In genomic region chr19:3154957-3155736, GRCh38 we compare ENCODE assay signal across 9 cellular contexts. TPM values are rescaled to one million over a fixed set of nuclear protein-coding genes. Genes with fewer than 3 reads are reported as not detected.
DNase-seq lines count a peak whose midpoint lies in the region; ATAC-seq, FAIRE-seq and TF ChIP-seq lines count a peak whose summit lies in the region.
"Had no signal": no experiment of that assay in that cellular context is flagged by ENCODE, and none has a peak within 500 bp of the region (broad histone marks: within the 10 kb centered on the region; RNA-seq: fewer than 3 reads in every experiment).

No MANE protein-coding gene starts in this region.

- 0 out of 5 replicates have a peak, but pooled peaks of 1 of the 2 experiments have one; percentile 4 for TF ChIP-seq RAD21 in A549 (conservative IDR thresholded peaks at IDR 0.05 in 1 of 2, IDR thresholded peaks at IDR 0.05 in 1 of 2)

- 33% methylated on average over 14 of the region's 21 CpGs for WGBS in A549 (ENCODE audit: missing lambda C conversion rate)

- TF ChIP-seq POLR2A in A549 (IDR thresholded peaks at IDR 0.05; ENCODE audit: low read length) = peak; percentile 23

- POLR2A ChIA-PET in A549 (lab: Yijun Ruan, JAX) = no interaction called here

- intact Hi-C loops in mucosa of descending colon (cut with DNase I, micrococcal nuclease) = no loop called here

- peak overlapping the region in 1 of 2 donors; percentile 45 for H3K27ac Mint-ChIP-seq in stimulated activated naive CD8-positive, alpha-beta T cell treated with anti-CD3 and anti-CD28 coated beads, Interleukin-15, amount 100 ng/mL, for 72 hours

- no peak overlapping the region for H3K4me3 Mint-ChIP-seq in stimulated activated naive CD8-positive, alpha-beta T cell treated with anti-CD3 and anti-CD28 coated beads, Interleukin-15, amount 100 ng/mL, for 72 hours

- no peak for FAIRE-seq in A549 (lab: Jason Lieb, UNC)

- DNase-seq in A549 (ENCODE audit: low read depth in 1 of 2, low spot score in 1 of 2) = peak; percentile 75 to 92
- peak; percentile 55 for DNase-seq in activated CD4-positive, alpha-beta T cell treated with anti-CD3 and anti-CD28 coated beads for 1 hour
- peak; percentile 99 for DNase-seq in choroid plexus epithelial cell (ENCODE audit: low read depth)
- DNase-seq in mucosa of descending colon = peak; percentile 39 to 83 (median 62)
- peak; percentile 33 to 87 for DNase-seq in stimulated activated naive CD8-positive, alpha-beta T cell treated with anti-CD3 and anti-CD28 coated beads, Interleukin-15, amount 100 ng/mL, for 72 hours
- DNase-seq in coronary artery (ENCODE audit: low spot score) = no peak

- H3K4me1 ChIP-seq in A549 (peaks cover 12% of the 10 kb centered on the region), mucosa of descending colon (ENCODE audit: low read depth) (no peaks in the 10 kb centered on the region)

- H3K4me3 ChIP-seq in A549 (no peak overlapping the region), choroid plexus epithelial cell (ENCODE audit: low read depth, low read length) (no peak overlapping the region), mucosa of descending colon (no peak overlapping the region), coronary artery (no peak overlapping the region)
- H3K4me3 ChIP-seq: vagina had no signal

- TF ChIP-seq CTCF in A549 (IDR thresholded peaks at IDR 0.05) (no peak), choroid plexus epithelial cell (conservative IDR thresholded peaks at IDR 0.05; ENCODE audit: low read depth, low read length) (no peak), mucosa of descending colon (IDR thresholded peaks at IDR 0.05) (no peak), coronary artery (IDR thresholded peaks at IDR 0.05) (no peak)

- H3K9me3 Mint-ChIP-seq in stimulated activated naive CD8-positive, alpha-beta T cell treated with anti-CD3 and anti-CD28 coated beads, Interleukin-15, amount 100 ng/mL, for 72 hours = peaks cover 2 to 3% of the 10 kb centered on the region in 2 donors

- H3K27me3 Mint-ChIP-seq in stimulated activated naive CD8-positive, alpha-beta T cell treated with anti-CD3 and anti-CD28 coated beads, Interleukin-15, amount 100 ng/mL, for 72 hours = no peaks in the 10 kb centered on the region

- ATAC-seq in A549 (peak; percentile 92 to 93), GM19035 (IDR thresholded peaks at IDR 0.05; ENCODE audit: unreplicated experiment) (peak; percentile 77), mucosa of descending colon (peak; percentile 82)
- ATAC-seq in stimulated activated naive CD8-positive, alpha-beta T cell treated with anti-CD3 and anti-CD28 coated beads, Interleukin-15, amount 100 ng/mL, for 72 hours = peak; percentile 97

- no peaks in the 10 kb centered on the region for H3K4me1 Mint-ChIP-seq in stimulated activated naive CD8-positive, alpha-beta T cell treated with anti-CD3 and anti-CD28 coated beads, Interleukin-15, amount 100 ng/mL, for 72 hours

- H3K9me3 ChIP-seq in A549 (no peaks in the 10 kb centered on the region), KOPT-K1 (ENCODE audit: insufficient read depth, low read length, poor library complexity, severe bottlenecking) (no peaks in the 10 kb centered on the region), mucosa of descending colon (no peaks in the 10 kb centered on the region)
- H3K9me3 ChIP-seq: vagina had no signal

- peak overlapping the region; percentile 54 for H3K4me2 ChIP-seq in A549

- H3K36me3 ChIP-seq in KOPT-K1 (ENCODE audit: insufficient read depth, low read length) (peaks cover 98% of the 10 kb centered on the region), mucosa of descending colon (ENCODE audit: low read depth) (no peaks in the 10 kb centered on the region)
- H3K36me3 ChIP-seq: vagina had no signal

- CTCF ChIA-PET in A549 (lab: Yijun Ruan, JAX) = interaction anchor here (0.7 to 1.0 kb wide), 2 partner anchors 8 to 51 kb away, joined by 3 read pairs; no protein-coding TSS in a partner anchor

- H3K27ac ChIP-seq in A549 (peak overlapping the region; percentile 76 to 86), KOPT-K1 (ENCODE audit: low read depth, low read length, poor library complexity, severe bottlenecking) (peak overlapping the region; percentile 99), coronary artery (peak overlapping the region in 1 of 2 donors; percentile 62)
- H3K27ac ChIP-seq: vagina had no signal

- TF ChIP-seq EP300 in A549 (IDR thresholded peaks at IDR 0.05) = peak in 1 of 2 experiments; percentile 27; a peak in 2 of 5 replicates

TF ChIP-seq in A549, 52 proteins besides CTCF, POLR2A, EP300 and RAD21:
- TF ChIP-seq MYC (IDR thresholded peaks at IDR 0.05; ENCODE audit: borderline replicate concordance, low read length) (peak; percentile 49; the same call in 1 of the 2 replicates), JUNB (IDR thresholded peaks at IDR 0.05) (0 out of 2 replicates have a peak, but pooled peaks have one; percentile 29), HOXB5 (CRISPR knock-in tag; IDR thresholded peaks at IDR 0.05) (no peak), MAFK (IDR thresholded peaks at IDR 0.05; ENCODE audit: partially characterized antibody) (no peak), ZSCAN20 (CRISPR knock-in tag; IDR thresholded peaks at IDR 0.05) (no peak), KDM1A (IDR thresholded peaks at IDR 0.05; ENCODE audit: low read depth) (peak; percentile 88; the same call in 1 of the 2 replicates), PBX3 (IDR thresholded peaks at IDR 0.05) (no peak), MAX (IDR thresholded peaks at IDR 0.05) (peak; percentile 57), TFCP2L1 (CRISPR knock-in tag; IDR thresholded peaks at IDR 0.05) (no peak), GATA3 (IDR thresholded peaks at IDR 0.05; ENCODE audit: borderline replicate concordance) (peak; percentile 95), FOSL2 (IDR thresholded peaks at IDR 0.05) (peak; percentile 40; the same call in 1 of the 2 replicates), FOSL2 (CRISPR knock-in tag; IDR thresholded peaks at IDR 0.05) (peak; percentile 85)
TF ChIP-seq in A549: peak in this region for 6.

RNA-seq across cellular contexts. Expression of gene GNA15, which starts 19.3 kb away (rescaled TPM):
- 0.06 and 0.07 TPM in 2 replicates for polyA plus RNA-seq in A549 (2011; rRNA removed)
- polyA plus RNA-seq in A549 (2012; cell fraction: cytosol; rRNA removed) = 0.07 and 0.10 TPM in 2 replicates
- 0.16 TPM in 1 of 2 replicates, not detected in the other for polyA plus RNA-seq in A549 (2012; cell fraction: nucleus; rRNA removed)
- polyA plus RNA-seq in A549 (2017; fragmentation: RNase III; extraction: RNeasy Plus Mini Kit Qiagen cat#74134 plus additional on column Dnase treatment) = 0.04 TPM in 1 of 3 replicates, not detected in the others
- not detected in 2 replicates for polyA minus RNA-seq in A549 (2011; rRNA and poly(A)+ RNA removed)
- total RNA-seq in mucosa of descending colon = 1 to 10 TPM; 1.9 to 6.2 (median 4.3) TPM

RNA-seq across cellular contexts. Expression of gene S1PR4, which starts 23.4 kb away (rescaled TPM):
- 0.09 TPM in 1 of 2 replicates, not detected in the other for polyA plus RNA-seq in A549 (2011; rRNA removed)
- polyA plus RNA-seq in A549 (2012; cell fraction: cytosol; rRNA removed) = 0.19 and 0.22 TPM in 2 replicates
- 0.77 and 1.0 TPM in 2 replicates for polyA plus RNA-seq in A549 (2012; cell fraction: nucleus; rRNA removed)
- polyA plus RNA-seq in A549 (2017; fragmentation: RNase III; extraction: RNeasy Plus Mini Kit Qiagen cat#74134 plus additional on column Dnase treatment) = 0.08 to 0.33 TPM (median 0.17 TPM) in 3 replicates
- polyA minus RNA-seq in A549 (2011; rRNA and poly(A)+ RNA removed) = not detected in 2 replicates
- total RNA-seq in mucosa of descending colon = 1 to 10 TPM in 1 of 3 donors, under 1 TPM in 2; 0.38 to 2.5 (median 0.82) TPM
- total RNA-seq: vagina had no signal

RNA-seq across cellular contexts. Expression of gene NCLN, which starts 30.6 kb away (rescaled TPM):
- polyA plus RNA-seq in A549 (2011; rRNA removed) = 22.8 and 27.6 TPM in 2 replicates
- polyA plus RNA-seq in A549 (2012; cell fraction: cytosol; rRNA removed) = 67.0 and 93.6 TPM in 2 replicates
- 158 and 222 TPM in 2 replicates for polyA plus RNA-seq in A549 (2012; cell fraction: nucleus; rRNA removed)
- 55.5 to 58.5 TPM (median 55.5 TPM) in 3 replicates for polyA plus RNA-seq in A549 (2017; fragmentation: RNase III; extraction: RNeasy Plus Mini Kit Qiagen cat#74134 plus additional on column Dnase treatment)
- polyA minus RNA-seq in A549 (2011; rRNA and poly(A)+ RNA removed) = 22.9 and 32.2 TPM in 2 replicates
- 100 to 1,000 TPM in 1 of 3 donors, 10 to 100 TPM in 2; 52.6 to 103 (median 94.4) TPM for total RNA-seq in mucosa of descending colon
